Comparison of ENCODE assay signal across 9 cellular contexts in the genomic region with DNA sequence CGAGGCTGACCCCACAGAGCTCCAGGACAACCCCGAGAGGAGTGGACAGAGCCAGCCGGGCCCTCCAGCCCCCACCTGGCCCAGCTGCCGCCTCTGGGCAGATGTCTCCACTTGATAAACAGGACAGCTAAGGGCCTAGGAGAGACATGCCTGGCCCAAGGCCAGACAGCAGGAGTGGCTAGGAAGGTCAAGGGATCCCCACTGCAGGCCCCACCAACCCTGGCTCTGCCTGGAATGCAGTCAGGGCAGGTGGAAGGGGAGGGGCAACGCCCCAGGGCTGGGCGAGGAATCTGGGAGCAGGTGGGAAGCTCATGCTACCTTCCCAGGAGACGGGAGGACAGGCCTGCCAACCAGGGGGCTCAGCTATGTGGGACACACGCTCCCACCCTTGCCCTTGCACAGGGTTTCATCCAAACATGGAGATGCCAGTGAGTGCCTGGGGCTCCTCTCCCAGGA. TPM values are rescaled to one million over a fixed set of nuclear protein-coding genes. Genes with fewer than 3 reads are reported as not detected.
A peak's percentile ranks its signal among the peaks of the same experiment; 100 is the strongest.
DNase-seq lines count a peak whose midpoint lies in the region; ATAC-seq, FAIRE-seq and TF ChIP-seq lines count a peak whose summit lies in the region.
"Had no signal": no experiment of that assay in that cellular context is flagged by ENCODE, and none has a peak within 500 bp of the region (broad histone marks: within the 10 kb centered on the region; RNA-seq: fewer than 3 reads in every experiment).

No MANE protein-coding gene starts in this region.

- 90 to 96% methylated on average over 5 to 8 of the region's 8 CpGs for WGBS in endodermal cell (ENCODE audit: insufficient coverage in 1 of 2, insufficient read length in 1 of 2), 2 experiments

- H3K4me3 Mint-ChIP-seq in endodermal cell = no peak overlapping the region

- H3K9me2 ChIP-seq in neural cell (ENCODE audit: insufficient read depth, low read length) = no peaks in the 10 kb centered on the region

- H3K27ac Mint-ChIP-seq in endodermal cell = peak overlapping the region; percentile 92

- H3K9me3 ChIP-seq in endodermal cell (ENCODE audit: control insufficient read depth, low read length) = no peaks in the 10 kb centered on the region
- H3K9me3 ChIP-seq in neural cell (ENCODE audit: low read length) = no peaks in the 10 kb centered on the region

- peaks cover 31% of the 10 kb centered on the region for H3K4me1 Mint-ChIP-seq in endodermal cell

- no peaks in the 10 kb centered on the region for H4K20me1 ChIP-seq in neural cell (ENCODE audit: insufficient read depth)

- H3K27me3 ChIP-seq in endodermal cell (ENCODE audit: control insufficient read depth, insufficient read depth, low read length, poor library complexity, severe bottlenecking) = no peaks in the 10 kb centered on the region
- H3K27me3 ChIP-seq in neural cell (ENCODE audit: insufficient read depth, low read depth, low read length) = no peaks in the 10 kb centered on the region

- no peaks in the 10 kb centered on the region for H3K36me3 Mint-ChIP-seq in endodermal cell (ENCODE audit: low read depth)

- no peak for TF ChIP-seq CTCF in endodermal cell (conservative IDR thresholded peaks at IDR 0.05)
- TF ChIP-seq CTCF in neural cell (IDR thresholded peaks at IDR 0.05; ENCODE audit: poor library complexity, severe bottlenecking) = no peak

- H3K4me3 ChIP-seq in endodermal cell (ENCODE audit: low read length) (no peak overlapping the region), neural cell (ENCODE audit: low read length) (peak overlapping the region; percentile 38)

- no peak overlapping the region for H3K9ac ChIP-seq in endodermal cell (ENCODE audit: extremely low read depth, low read length, poor library complexity, severe bottlenecking)
- peak overlapping the region; percentile 55 for H3K9ac ChIP-seq in neural cell (ENCODE audit: low read length)

- H3K27ac ChIP-seq in endodermal cell (ENCODE audit: low read depth, low read length) (peak overlapping the region; percentile 83), neural cell (ENCODE audit: low read length) (peak overlapping the region; percentile 68)

- no peaks in the 10 kb centered on the region for H3K9me3 Mint-ChIP-seq in endodermal cell

- DNase-seq in Caki2 (ENCODE audit: low read depth) (peak; percentile 91), NCI-H510A (lab: John Stamatoyannopoulos, UW) (peak; percentile 73), endodermal cell (peak; percentile 91), HTR-8/SVneo (ENCODE audit: insufficient read length, low spot score) (no peak), GF-D8 (lab: John Stamatoyannopoulos, UW) (no peak), UCSD-AML1 (lab: John Stamatoyannopoulos, UW; ENCODE audit: unreplicated experiment) (no peak)
- DNase-seq: activated CD4-positive, alpha-beta T cell treated with anti-CD3 and anti-CD28 coated beads for 1 hour had no signal

- in situ Hi-C loops in Caki2 (cut with HindIII; ENCODE audit: low pct_unique_long_range_greater_than_20kb, low sequenced_read_pairs) = no loop called here

- no peak overlapping the region for H2AFZ ChIP-seq in neural cell (ENCODE audit: low read depth, low read length)

- FAIRE-seq in HTR-8/SVneo (lab: Jason Lieb, UNC) = no peak

- peaks cover 3% of the 10 kb centered on the region for H3K4me1 ChIP-seq in endodermal cell (ENCODE audit: control insufficient read depth, insufficient read depth, low read length)

- ATAC-seq in HG03175 (IDR thresholded peaks at IDR 0.05; ENCODE audit: unreplicated experiment) = no peak

- H3K27me3 Mint-ChIP-seq in endodermal cell (ENCODE audit: insufficient read depth) = no peaks in the 10 kb centered on the region

- H3K79me2 ChIP-seq in neural cell (replicated peaks; ENCODE audit: insufficient read depth, low read length) = no peaks in the 10 kb centered on the region

- TF ChIP-seq EP300 in neural cell (conservative IDR thresholded peaks at IDR 0.05; ENCODE audit: poor library complexity, severe bottlenecking) = no peak

- no peaks in the 10 kb centered on the region for H3F3A ChIP-seq in neural cell (ENCODE audit: insufficient read depth, low read length, poor library complexity, severe bottlenecking)

- no peak overlapping the region for H3K4me2 ChIP-seq in neural cell (ENCODE audit: low read length)

- no peak for TF ChIP-seq RAD21 in neural cell (conservative IDR thresholded peaks at IDR 0.05)

- H3K36me3 ChIP-seq in endodermal cell (ENCODE audit: control insufficient read depth, insufficient read depth, low read length) (no peaks in the 10 kb centered on the region), neural cell (ENCODE audit: insufficient read depth, low read length) (no peaks in the 10 kb centered on the region)

TF ChIP-seq in neural cell, 6 proteins besides CTCF, POLR2A, EP300 and RAD21:
- TF ChIP-seq SMC3 (conservative IDR thresholded peaks at IDR 0.05; ENCODE audit: poor library complexity) = no peak
- no peak for TF ChIP-seq MXI1 (conservative IDR thresholded peaks at IDR 0.05; ENCODE audit: poor library complexity, severe bottlenecking)
- TF ChIP-seq TAF1 (IDR thresholded peaks at IDR 0.05; ENCODE audit: low read depth) = no peak

RNA-seq across cellular contexts. Expression of gene SH3GL1, which starts 25.2 kb away (rescaled TPM):
- total RNA-seq in Caki2 (2014; rRNA removed; shearing (Covaris generic); ENCODE audit: low replicate concordance) = 77.0 and 103 TPM in 2 replicates
- total RNA-seq in endodermal cell = 10 to 100 TPM; 76.8 to 77.0 TPM
- 76.9 TPM for polyA plus RNA-seq in endodermal cell (2013, experiment 1 of 2)
- polyA plus RNA-seq in endodermal cell (2013, experiment 2 of 2) = 77.1 TPM
- polyA plus RNA-seq in neural cell = 25.2 and 28.6 TPM in 2 replicates
- 30.8 and 33.1 TPM in 2 replicates for polyA minus RNA-seq in neural cell

RNA-seq across cellular contexts. Expression of gene CHAF1A, which starts 27.2 kb away (rescaled TPM):
- total RNA-seq in Caki2 (2014; rRNA removed; shearing (Covaris generic); ENCODE audit: low replicate concordance) = 45.4 and 61.0 TPM in 2 replicates
- 10 to 100 TPM; 70.7 to 76.9 TPM for total RNA-seq in endodermal cell
- polyA plus RNA-seq in endodermal cell (2013, experiment 1 of 2) = 48.1 TPM
- polyA plus RNA-seq in endodermal cell (2013, experiment 2 of 2) = 46.4 TPM
- 3.1 and 9.4 TPM in 2 replicates for polyA plus RNA-seq in neural cell
- 7.5 and 11.4 TPM in 2 replicates for polyA minus RNA-seq in neural cell

RNA-seq across cellular contexts. Expression of gene MPND, which starts 31.8 kb away (rescaled TPM):
- 36.5 and 57.5 TPM in 2 replicates for total RNA-seq in Caki2 (2014; rRNA removed; shearing (Covaris generic); ENCODE audit: low replicate concordance)
- total RNA-seq in endodermal cell = 10 to 100 TPM; 51.5 to 55.9 TPM
- polyA plus RNA-seq in endodermal cell (2013, experiment 1 of 2) = 32.8 TPM
- polyA plus RNA-seq in endodermal cell (2013, experiment 2 of 2) = 30.6 TPM
- 34.8 and 37.0 TPM in 2 replicates for polyA plus RNA-seq in neural cell
- polyA minus RNA-seq in neural cell = 27.0 and 34.8 TPM in 2 replicates

RNA-seq across cellular contexts. Expression of gene STAP2, which starts 36.6 kb away (rescaled TPM):
- 7.6 and 25.1 TPM in 2 replicates for total RNA-seq in Caki2 (2014; rRNA removed; shearing (Covaris generic); ENCODE audit: low replicate concordance)
- total RNA-seq in endodermal cell = 10 to 100 TPM; 12.7 to 13.3 TPM
- 10.3 TPM for polyA plus RNA-seq in endodermal cell (2013, experiment 1 of 2)
- polyA plus RNA-seq in endodermal cell (2013, experiment 2 of 2) = 9.6 TPM
- 0.16 and 0.62 TPM in 2 replicates for polyA plus RNA-seq in neural cell
- 0.49 TPM in 1 of 2 replicates, not detected in the other for polyA minus RNA-seq in neural cell

Comparison
In these comparisons a context has a peak if more than half of its experiments do, and no peak if none do; other contexts are left out.
1. DNase-seq: peak in Caki2 (single experiment), NCI-H510A (single experiment) and endodermal cell (single experiment); none in HTR-8/SVneo (single experiment), GF-D8 (single experiment) and UCSD-AML1 (single experiment).